Comparison of ENCODE assay signal across 1 cellular context in the genomic region with DNA sequence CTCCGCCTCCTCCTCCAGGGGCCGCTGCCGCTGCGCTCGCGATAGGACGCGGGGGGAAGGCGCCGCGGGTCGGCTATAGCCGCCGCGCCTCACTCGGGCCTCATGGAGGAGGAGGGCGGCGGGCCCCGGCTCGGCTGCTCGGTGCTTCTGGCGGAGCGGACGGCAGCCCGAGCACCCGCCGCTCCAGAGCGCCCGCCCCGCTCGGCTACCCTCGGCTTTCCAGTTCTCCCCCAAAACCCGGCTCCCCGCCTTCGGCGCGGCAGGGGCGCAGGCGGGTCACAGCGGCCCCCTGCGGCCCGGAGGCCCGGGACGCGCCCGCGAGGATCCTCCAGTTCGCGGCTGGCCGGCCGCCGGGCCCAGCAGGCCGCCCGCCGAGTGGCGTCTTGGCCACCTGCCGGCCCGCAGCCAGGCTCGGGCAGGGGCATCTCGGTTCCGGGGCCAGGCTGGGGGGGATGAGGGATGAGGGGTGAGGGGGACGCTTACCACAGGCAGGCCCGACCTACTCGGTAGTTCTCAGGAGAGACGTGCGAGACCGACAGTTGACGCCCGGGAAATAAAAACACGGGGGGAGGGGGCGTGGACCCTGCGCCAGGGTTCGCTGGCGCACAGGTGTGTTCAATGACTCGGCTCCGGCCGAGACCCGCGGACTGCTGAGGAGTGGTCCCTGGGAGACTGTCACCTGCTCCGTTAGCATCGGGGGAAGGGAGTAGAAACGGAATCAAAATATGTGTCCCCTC.
A peak's percentile ranks its signal among the peaks of the same experiment; 100 is the strongest.
TF ChIP-seq lines count a peak whose summit lies in the region.

A gene with protein sequence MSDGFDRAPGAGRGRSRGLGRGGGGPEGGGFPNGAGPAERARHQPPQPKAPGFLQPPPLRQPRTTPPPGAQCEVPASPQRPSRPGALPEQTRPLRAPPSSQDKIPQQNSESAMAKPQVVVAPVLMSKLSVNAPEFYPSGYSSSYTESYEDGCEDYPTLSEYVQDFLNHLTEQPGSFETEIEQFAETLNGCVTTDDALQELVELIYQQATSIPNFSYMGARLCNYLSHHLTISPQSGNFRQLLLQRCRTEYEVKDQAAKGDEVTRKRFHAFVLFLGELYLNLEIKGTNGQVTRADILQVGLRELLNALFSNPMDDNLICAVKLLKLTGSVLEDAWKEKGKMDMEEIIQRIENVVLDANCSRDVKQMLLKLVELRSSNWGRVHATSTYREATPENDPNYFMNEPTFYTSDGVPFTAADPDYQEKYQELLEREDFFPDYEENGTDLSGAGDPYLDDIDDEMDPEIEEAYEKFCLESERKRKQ (minus strand): TSS at position 221 of the 737 bp plus-strand sequence. CDS start 231 bp downstream, outside the sequence.

TF ChIP-seq in K562, 482 proteins besides CTCF, POLR2A, EP300 and RAD21 (continued from another document):
- TF ChIP-seq, protein P1, sequence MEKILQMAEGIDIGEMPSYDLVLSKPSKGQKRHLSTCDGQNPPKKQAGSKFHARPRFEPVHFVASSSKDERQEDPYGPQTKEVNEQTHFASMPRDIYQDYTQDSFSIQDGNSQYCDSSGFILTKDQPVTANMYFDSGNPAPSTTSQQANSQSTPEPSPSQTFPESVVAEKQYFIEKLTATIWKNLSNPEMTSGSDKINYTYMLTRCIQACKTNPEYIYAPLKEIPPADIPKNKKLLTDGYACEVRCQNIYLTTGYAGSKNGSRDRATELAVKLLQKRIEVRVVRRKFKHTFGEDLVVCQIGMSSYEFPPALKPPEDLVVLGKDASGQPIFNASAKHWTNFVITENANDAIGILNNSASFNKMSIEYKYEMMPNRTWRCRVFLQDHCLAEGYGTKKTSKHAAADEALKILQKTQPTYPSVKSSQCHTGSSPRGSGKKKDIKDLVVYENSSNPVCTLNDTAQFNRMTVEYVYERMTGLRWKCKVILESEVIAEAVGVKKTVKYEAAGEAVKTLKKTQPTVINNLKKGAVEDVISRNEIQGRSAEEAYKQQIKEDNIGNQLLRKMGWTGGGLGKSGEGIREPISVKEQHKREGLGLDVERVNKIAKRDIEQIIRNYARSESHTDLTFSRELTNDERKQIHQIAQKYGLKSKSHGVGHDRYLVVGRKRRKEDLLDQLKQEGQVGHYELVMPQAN (IDR thresholded peaks at IDR 0.05; ENCODE audit: borderline replicate concordance) = 0 out of 2 replicates have a peak, but pooled peaks have one; percentile 7
- TF ChIP-seq SIX5 (IDR thresholded peaks at IDR 0.05; ENCODE audit: borderline replicate concordance in 1 of 2, insufficient read depth in 1 of 2, low read depth in 1 of 2, low read length in 2 of 2) (peak in 1 of 2 experiments; percentile 6; a peak in 1 of 4 replicates), CBX3 (IDR thresholded peaks at IDR 0.05; ENCODE audit: borderline replicate concordance in 1 of 2, low read length in 2 of 2) (no peak), BRD9 (IDR thresholded peaks at IDR 0.05; ENCODE audit: low read depth, partially characterized antibody) (peak; percentile 20), FOXM1 (IDR thresholded peaks at IDR 0.05; ENCODE audit: low read depth) (no peak), FOXM1 (CRISPR knock-in tag; IDR thresholded peaks at IDR 0.05; ENCODE audit: low read depth) (peak; percentile 79; the same call in 1 of the 2 replicates), L3MBTL2 (IDR thresholded peaks at IDR 0.05) (peak; percentile 83)
- TF ChIP-seq, protein P2, sequence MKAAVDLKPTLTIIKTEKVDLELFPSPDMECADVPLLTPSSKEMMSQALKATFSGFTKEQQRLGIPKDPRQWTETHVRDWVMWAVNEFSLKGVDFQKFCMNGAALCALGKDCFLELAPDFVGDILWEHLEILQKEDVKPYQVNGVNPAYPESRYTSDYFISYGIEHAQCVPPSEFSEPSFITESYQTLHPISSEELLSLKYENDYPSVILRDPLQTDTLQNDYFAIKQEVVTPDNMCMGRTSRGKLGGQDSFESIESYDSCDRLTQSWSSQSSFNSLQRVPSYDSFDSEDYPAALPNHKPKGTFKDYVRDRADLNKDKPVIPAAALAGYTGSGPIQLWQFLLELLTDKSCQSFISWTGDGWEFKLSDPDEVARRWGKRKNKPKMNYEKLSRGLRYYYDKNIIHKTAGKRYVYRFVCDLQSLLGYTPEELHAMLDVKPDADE (conservative IDR thresholded peaks at IDR 0.05; ENCODE audit: control insufficient read depth, low read depth, low read length) = peak; percentile 30; the same call in 1 of the 2 replicates
- TF ChIP-seq, protein P3, sequence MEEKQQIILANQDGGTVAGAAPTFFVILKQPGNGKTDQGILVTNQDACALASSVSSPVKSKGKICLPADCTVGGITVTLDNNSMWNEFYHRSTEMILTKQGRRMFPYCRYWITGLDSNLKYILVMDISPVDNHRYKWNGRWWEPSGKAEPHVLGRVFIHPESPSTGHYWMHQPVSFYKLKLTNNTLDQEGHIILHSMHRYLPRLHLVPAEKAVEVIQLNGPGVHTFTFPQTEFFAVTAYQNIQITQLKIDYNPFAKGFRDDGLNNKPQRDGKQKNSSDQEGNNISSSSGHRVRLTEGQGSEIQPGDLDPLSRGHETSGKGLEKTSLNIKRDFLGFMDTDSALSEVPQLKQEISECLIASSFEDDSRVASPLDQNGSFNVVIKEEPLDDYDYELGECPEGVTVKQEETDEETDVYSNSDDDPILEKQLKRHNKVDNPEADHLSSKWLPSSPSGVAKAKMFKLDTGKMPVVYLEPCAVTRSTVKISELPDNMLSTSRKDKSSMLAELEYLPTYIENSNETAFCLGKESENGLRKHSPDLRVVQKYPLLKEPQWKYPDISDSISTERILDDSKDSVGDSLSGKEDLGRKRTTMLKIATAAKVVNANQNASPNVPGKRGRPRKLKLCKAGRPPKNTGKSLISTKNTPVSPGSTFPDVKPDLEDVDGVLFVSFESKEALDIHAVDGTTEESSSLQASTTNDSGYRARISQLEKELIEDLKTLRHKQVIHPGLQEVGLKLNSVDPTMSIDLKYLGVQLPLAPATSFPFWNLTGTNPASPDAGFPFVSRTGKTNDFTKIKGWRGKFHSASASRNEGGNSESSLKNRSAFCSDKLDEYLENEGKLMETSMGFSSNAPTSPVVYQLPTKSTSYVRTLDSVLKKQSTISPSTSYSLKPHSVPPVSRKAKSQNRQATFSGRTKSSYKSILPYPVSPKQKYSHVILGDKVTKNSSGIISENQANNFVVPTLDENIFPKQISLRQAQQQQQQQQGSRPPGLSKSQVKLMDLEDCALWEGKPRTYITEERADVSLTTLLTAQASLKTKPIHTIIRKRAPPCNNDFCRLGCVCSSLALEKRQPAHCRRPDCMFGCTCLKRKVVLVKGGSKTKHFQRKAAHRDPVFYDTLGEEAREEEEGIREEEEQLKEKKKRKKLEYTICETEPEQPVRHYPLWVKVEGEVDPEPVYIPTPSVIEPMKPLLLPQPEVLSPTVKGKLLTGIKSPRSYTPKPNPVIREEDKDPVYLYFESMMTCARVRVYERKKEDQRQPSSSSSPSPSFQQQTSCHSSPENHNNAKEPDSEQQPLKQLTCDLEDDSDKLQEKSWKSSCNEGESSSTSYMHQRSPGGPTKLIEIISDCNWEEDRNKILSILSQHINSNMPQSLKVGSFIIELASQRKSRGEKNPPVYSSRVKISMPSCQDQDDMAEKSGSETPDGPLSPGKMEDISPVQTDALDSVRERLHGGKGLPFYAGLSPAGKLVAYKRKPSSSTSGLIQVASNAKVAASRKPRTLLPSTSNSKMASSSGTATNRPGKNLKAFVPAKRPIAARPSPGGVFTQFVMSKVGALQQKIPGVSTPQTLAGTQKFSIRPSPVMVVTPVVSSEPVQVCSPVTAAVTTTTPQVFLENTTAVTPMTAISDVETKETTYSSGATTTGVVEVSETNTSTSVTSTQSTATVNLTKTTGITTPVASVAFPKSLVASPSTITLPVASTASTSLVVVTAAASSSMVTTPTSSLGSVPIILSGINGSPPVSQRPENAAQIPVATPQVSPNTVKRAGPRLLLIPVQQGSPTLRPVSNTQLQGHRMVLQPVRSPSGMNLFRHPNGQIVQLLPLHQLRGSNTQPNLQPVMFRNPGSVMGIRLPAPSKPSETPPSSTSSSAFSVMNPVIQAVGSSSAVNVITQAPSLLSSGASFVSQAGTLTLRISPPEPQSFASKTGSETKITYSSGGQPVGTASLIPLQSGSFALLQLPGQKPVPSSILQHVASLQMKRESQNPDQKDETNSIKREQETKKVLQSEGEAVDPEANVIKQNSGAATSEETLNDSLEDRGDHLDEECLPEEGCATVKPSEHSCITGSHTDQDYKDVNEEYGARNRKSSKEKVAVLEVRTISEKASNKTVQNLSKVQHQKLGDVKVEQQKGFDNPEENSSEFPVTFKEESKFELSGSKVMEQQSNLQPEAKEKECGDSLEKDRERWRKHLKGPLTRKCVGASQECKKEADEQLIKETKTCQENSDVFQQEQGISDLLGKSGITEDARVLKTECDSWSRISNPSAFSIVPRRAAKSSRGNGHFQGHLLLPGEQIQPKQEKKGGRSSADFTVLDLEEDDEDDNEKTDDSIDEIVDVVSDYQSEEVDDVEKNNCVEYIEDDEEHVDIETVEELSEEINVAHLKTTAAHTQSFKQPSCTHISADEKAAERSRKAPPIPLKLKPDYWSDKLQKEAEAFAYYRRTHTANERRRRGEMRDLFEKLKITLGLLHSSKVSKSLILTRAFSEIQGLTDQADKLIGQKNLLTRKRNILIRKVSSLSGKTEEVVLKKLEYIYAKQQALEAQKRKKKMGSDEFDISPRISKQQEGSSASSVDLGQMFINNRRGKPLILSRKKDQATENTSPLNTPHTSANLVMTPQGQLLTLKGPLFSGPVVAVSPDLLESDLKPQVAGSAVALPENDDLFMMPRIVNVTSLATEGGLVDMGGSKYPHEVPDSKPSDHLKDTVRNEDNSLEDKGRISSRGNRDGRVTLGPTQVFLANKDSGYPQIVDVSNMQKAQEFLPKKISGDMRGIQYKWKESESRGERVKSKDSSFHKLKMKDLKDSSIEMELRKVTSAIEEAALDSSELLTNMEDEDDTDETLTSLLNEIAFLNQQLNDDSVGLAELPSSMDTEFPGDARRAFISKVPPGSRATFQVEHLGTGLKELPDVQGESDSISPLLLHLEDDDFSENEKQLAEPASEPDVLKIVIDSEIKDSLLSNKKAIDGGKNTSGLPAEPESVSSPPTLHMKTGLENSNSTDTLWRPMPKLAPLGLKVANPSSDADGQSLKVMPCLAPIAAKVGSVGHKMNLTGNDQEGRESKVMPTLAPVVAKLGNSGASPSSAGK (IDR thresholded peaks at IDR 0.05) = peak; percentile 78
- TF ChIP-seq, protein P4, sequence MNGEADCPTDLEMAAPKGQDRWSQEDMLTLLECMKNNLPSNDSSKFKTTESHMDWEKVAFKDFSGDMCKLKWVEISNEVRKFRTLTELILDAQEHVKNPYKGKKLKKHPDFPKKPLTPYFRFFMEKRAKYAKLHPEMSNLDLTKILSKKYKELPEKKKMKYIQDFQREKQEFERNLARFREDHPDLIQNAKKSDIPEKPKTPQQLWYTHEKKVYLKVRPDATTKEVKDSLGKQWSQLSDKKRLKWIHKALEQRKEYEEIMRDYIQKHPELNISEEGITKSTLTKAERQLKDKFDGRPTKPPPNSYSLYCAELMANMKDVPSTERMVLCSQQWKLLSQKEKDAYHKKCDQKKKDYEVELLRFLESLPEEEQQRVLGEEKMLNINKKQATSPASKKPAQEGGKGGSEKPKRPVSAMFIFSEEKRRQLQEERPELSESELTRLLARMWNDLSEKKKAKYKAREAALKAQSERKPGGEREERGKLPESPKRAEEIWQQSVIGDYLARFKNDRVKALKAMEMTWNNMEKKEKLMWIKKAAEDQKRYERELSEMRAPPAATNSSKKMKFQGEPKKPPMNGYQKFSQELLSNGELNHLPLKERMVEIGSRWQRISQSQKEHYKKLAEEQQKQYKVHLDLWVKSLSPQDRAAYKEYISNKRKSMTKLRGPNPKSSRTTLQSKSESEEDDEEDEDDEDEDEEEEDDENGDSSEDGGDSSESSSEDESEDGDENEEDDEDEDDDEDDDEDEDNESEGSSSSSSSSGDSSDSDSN (IDR thresholded peaks at IDR 0.05; ENCODE audit: borderline replicate concordance in 1 of 2, low read depth in 2 of 2, low read length in 2 of 2) = peak in 1 of 2 experiments; percentile 17
TF ChIP-seq in K562: peak in this region for 124.
